Comparison of ENCODE assay signal across 10 cellular contexts in the genomic region with DNA sequence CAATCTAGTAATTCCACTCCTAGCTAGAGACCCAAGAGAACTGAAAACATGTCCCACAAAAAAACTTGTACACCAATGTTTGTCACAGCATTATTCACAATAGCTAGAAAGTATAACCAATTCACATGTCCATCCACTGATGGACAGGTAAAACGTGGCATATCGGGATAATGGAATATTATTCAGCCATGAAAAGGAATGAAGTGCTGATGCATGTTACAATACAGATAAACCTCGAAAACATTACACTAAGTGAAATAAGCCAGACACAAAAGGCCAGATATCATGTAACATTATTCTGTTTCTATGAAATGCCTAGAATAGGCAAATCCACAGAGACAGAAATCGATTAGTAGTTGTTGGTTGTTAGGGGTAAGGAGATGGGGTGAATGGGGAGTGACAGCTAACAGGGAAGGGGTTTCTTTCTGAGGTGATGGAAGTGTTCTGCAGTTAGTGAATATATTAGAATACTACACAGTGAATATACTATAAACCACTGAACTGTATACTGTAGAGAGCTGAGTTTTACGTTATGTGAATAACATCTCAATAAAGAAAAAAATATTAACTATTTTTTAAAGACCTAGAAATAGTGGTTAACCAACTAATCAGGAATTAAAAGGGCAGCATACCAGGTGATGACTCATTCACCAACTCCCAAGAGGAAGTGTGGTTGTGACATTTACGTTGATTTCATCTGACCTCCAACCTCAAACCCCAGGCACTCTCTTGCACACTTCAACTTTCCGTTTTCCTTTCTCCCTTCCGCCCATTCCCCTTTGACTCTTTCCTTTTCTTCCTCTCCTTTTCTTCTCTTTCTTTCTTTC. TPM values are rescaled to one million over a fixed set of nuclear protein-coding genes. Genes with fewer than 3 reads are reported as not detected.
DNase-seq lines count a peak whose midpoint lies in the region; ATAC-seq and TF ChIP-seq lines count a peak whose summit lies in the region.
"Had no signal": no experiment of that assay in that cellular context is flagged by ENCODE, and none has a peak within 500 bp of the region (broad histone marks: within the 10 kb centered on the region; RNA-seq: fewer than 3 reads in every experiment).

No MANE protein-coding gene starts in this region.

- H3K27me3 ChIP-seq in thyroid gland, result no peaks in the 10 kb centered on the region
- H3K27me3 ChIP-seq: pancreas had no signal

- H3K27me3 Mint-ChIP-seq in activated CD8-positive, alpha-beta memory T cell treated with anti-CD3 and anti-CD28 coated beads, Interleukin-2, amount 10 ng/mL, durations not matched to agents 7 days and 5 days, result peaks cover 20% of the 10 kb centered on the region
- H3K27me3 Mint-ChIP-seq in activated T-helper 17 cell treated with anti-CD3 and anti-CD28 coated beads, Interleukin-2, amount 50 U/mL, for 72 hours, result peaks cover 8% of the 10 kb centered on the region

- no peak for TF ChIP-seq CTCF in thyroid gland (IDR thresholded peaks at IDR 0.05)

- H3K36me3 ChIP-seq in thyroid gland, result no peaks in the 10 kb centered on the region
- H3K36me3 ChIP-seq: pancreas had no signal

- H3K4me1 Mint-ChIP-seq in activated CD8-positive, alpha-beta memory T cell treated with anti-CD3 and anti-CD28 coated beads, Interleukin-2, amount 10 ng/mL, durations not matched to agents 7 days and 5 days, result peaks cover 12% of the 10 kb centered on the region
- H3K4me1 Mint-ChIP-seq in activated T-helper 17 cell treated with anti-CD3 and anti-CD28 coated beads, Interleukin-2, amount 50 U/mL, for 72 hours, result peaks cover 10% of the 10 kb centered on the region

- H3K4me3 Mint-ChIP-seq in activated CD8-positive, alpha-beta memory T cell treated with anti-CD3 and anti-CD28 coated beads, Interleukin-2, amount 10 ng/mL, durations not matched to agents 7 days and 5 days, result no peak overlapping the region
- no peak overlapping the region for H3K4me3 Mint-ChIP-seq in activated T-helper 17 cell treated with anti-CD3 and anti-CD28 coated beads, Interleukin-2, amount 50 U/mL, for 72 hours

- no peaks in the 10 kb centered on the region for H3K9me3 ChIP-seq in thyroid gland
- H3K9me3 ChIP-seq: pancreas had no signal

- ATAC-seq in activated CD8-positive, alpha-beta memory T cell treated with anti-CD3 and anti-CD28 coated beads, Interleukin-2, amount 10 ng/mL, durations not matched to agents 7 days and 5 days, result peak; percentile 55
- peak; percentile 48 for ATAC-seq in HG03159 (IDR thresholded peaks at IDR 0.05; ENCODE audit: unreplicated experiment)
- ATAC-seq in activated T-helper 17 cell treated with anti-CD3 and anti-CD28 coated beads, Interleukin-2, amount 50 U/mL, for 72 hours (replicated peaks), result peak; percentile 21
- no peak for ATAC-seq in HG02970 (IDR thresholded peaks at IDR 0.05; ENCODE audit: low FRiP score, unreplicated experiment)
- no peak for ATAC-seq in HG03280 (IDR thresholded peaks at IDR 0.05; ENCODE audit: unreplicated experiment)

- no peak overlapping the region for H3K4me3 ChIP-seq in thyroid gland (replicated peaks in 1 of 3)
- H3K4me3 ChIP-seq: pancreas had no signal

- 77 to 86% methylated on average over 8 of the region's 8 CpGs for WGBS in thyroid gland, 2 donors

- no peaks in the 10 kb centered on the region for H3K36me3 Mint-ChIP-seq in activated CD8-positive, alpha-beta memory T cell treated with anti-CD3 and anti-CD28 coated beads, Interleukin-2, amount 10 ng/mL, durations not matched to agents 7 days and 5 days
- no peaks in the 10 kb centered on the region for H3K36me3 Mint-ChIP-seq in activated T-helper 17 cell treated with anti-CD3 and anti-CD28 coated beads, Interleukin-2, amount 50 U/mL, for 72 hours (ENCODE audit: low read depth)

- H3K9me3 Mint-ChIP-seq in activated CD8-positive, alpha-beta memory T cell treated with anti-CD3 and anti-CD28 coated beads, Interleukin-2, amount 10 ng/mL, durations not matched to agents 7 days and 5 days (ENCODE audit: low read depth), result no peaks in the 10 kb centered on the region
- no peaks in the 10 kb centered on the region for H3K9me3 Mint-ChIP-seq in activated T-helper 17 cell treated with anti-CD3 and anti-CD28 coated beads, Interleukin-2, amount 50 U/mL, for 72 hours

- intact Hi-C loops in thyroid gland (cut with DNase I), result no loop called here

- CTCF ChIA-PET in activated CD8-positive, alpha-beta memory T cell treated with anti-CD3 and anti-CD28 coated beads, Interleukin-2, amount 10 ng/mL, durations not matched to agents 7 days and 5 days (lab: Charles Lee), result no interaction called here

- DNase-seq in activated CD8-positive, alpha-beta memory T cell treated with anti-CD3 and anti-CD28 coated beads, Interleukin-2, amount 10 ng/mL, durations not matched to agents 7 days and 5 days, result peak; percentile 54
- no peak for DNase-seq in activated CD8-positive, alpha-beta memory T cell treated with anti-CD3 and anti-CD28 coated beads, Interleukin-2, amount 50 U/mL, for 4 hours
- peak; percentile 66 for DNase-seq in non-pigmented ciliary epithelial cell (ENCODE audit: low read depth)
- no peak for DNase-seq in thyroid gland
- DNase-seq: pancreas had no signal

- no peak overlapping the region for H3K27ac Mint-ChIP-seq in activated CD8-positive, alpha-beta memory T cell treated with anti-CD3 and anti-CD28 coated beads, Interleukin-2, amount 10 ng/mL, durations not matched to agents 7 days and 5 days
- no peak overlapping the region for H3K27ac Mint-ChIP-seq in activated T-helper 17 cell treated with anti-CD3 and anti-CD28 coated beads, Interleukin-2, amount 50 U/mL, for 72 hours

- no peak overlapping the region for H3K27ac ChIP-seq in thyroid gland
- H3K27ac ChIP-seq: pancreas, VCaP had no signal

- TF ChIP-seq POLR2A in thyroid gland (IDR thresholded peaks at IDR 0.05), result no peak

- peaks cover 0 to 7% of the 10 kb centered on the region in 2 donors for H3K4me1 ChIP-seq in thyroid gland
- H3K4me1 ChIP-seq: pancreas had no signal

RNA-seq across cellular contexts. Expression of a gene that starts 48.6 kb away (rescaled TPM):
- 1 to 10 TPM in 1 of 2 experiments, under 1 TPM in 1; 0.53 to 2.1 TPM for total RNA-seq in activated CD8-positive, alpha-beta memory T cell treated with anti-CD3 and anti-CD28 coated beads, Interleukin-2, amount 10 ng/mL, durations not matched to agents 7 days and 5 days
- under 1 TPM; 0.42 to 0.43 TPM for total RNA-seq in activated T-helper 17 cell treated with anti-CD3 and anti-CD28 coated beads, Interleukin-2, amount 50 U/mL, for 72 hours
- total RNA-seq in thyroid gland, result 10 to 100 TPM in 3 of 4 donors, 1 to 10 TPM in 1; 7.5 to 30.3 (median 24.1) TPM

Comparison
In these comparisons a context has a peak if more than half of its experiments do, and no peak if none do; other contexts are left out.
1. DNase-seq: peak in activated CD8-positive, alpha-beta memory T cell treated with anti-CD3 and anti-CD28 coated beads, Interleukin-2, amount 10 ng/mL, durations not matched to agents 7 days and 5 days (single experiment) and non-pigmented ciliary epithelial cell (single experiment); none in activated CD8-positive, alpha-beta memory T cell treated with anti-CD3 and anti-CD28 coated beads, Interleukin-2, amount 50 U/mL, for 4 hours (single experiment) and thyroid gland (0 of 2).
2. ATAC-seq: peak in activated CD8-positive, alpha-beta memory T cell treated with anti-CD3 and anti-CD28 coated beads, Interleukin-2, amount 10 ng/mL, durations not matched to agents 7 days and 5 days (single experiment), HG03159 (single experiment) and activated T-helper 17 cell treated with anti-CD3 and anti-CD28 coated beads, Interleukin-2, amount 50 U/mL, for 72 hours (single experiment); none in HG02970 (single experiment) and HG03280 (single experiment).